ENCODE assay signal across 13 cellular contexts in genomic region chr2:189261431-189261841, GRCh38.
A peak's percentile ranks its signal among the peaks of the same experiment; 100 is the strongest.
DNase-seq lines count a peak whose midpoint lies in the region; ATAC-seq, FAIRE-seq and TF ChIP-seq lines count a peak whose summit lies in the region.
"Had no signal": no experiment of that assay in that cellular context is flagged by ENCODE, and none has a peak within 500 bp of the region (broad histone marks: within the 10 kb centered on the region; RNA-seq: fewer than 3 reads in every experiment).

No MANE protein-coding gene starts in this region.

- no peak overlapping the region for H2BK120ac ChIP-seq in mesenchymal stem cell (ENCODE audit: low read depth, low read length)

- in situ Hi-C loops in Panc1 (cut with HindIII; ENCODE audit: low pct_unique_long_range_greater_than_20kb, low sequenced_read_pairs), result no loop called here

- no peak overlapping the region for H2AFZ ChIP-seq in mesenchymal stem cell (ENCODE audit: low read depth, low read length)

- BruUV-seq in Panc1 (replicated peaks; lab: Mats Ljungman, UMichigan), result no TSS peak

- no peak overlapping the region for H3K18ac ChIP-seq in mesenchymal stem cell (ENCODE audit: low read depth in 1 of 2, low read length in 2 of 2)

- no peak overlapping the region for H4K8ac ChIP-seq in mesenchymal stem cell (ENCODE audit: low read length)

- peak overlapping the region; percentile 16 for H3K9ac ChIP-seq in mesenchymal stem cell (ENCODE audit: low read length)

- H3K36me3 ChIP-seq in Panc1 (ENCODE audit: control insufficient read depth, insufficient read depth, low read length), result no peaks in the 10 kb centered on the region
- no peaks in the 10 kb centered on the region for H3K36me3 ChIP-seq in mesenchymal stem cell (ENCODE audit: control insufficient read depth in 1 of 2, insufficient read depth in 2 of 2, low read depth in 1 of 2, low read length in 2 of 2)
- H3K36me3 ChIP-seq: MG63 had no signal

- POLR2A ChIA-PET in Panc1 (lab: Charles Lee), result no interaction called here

- no peaks in the 10 kb centered on the region for H3K79me1 ChIP-seq in mesenchymal stem cell (replicated peaks; ENCODE audit: low read length, poor library complexity, severe bottlenecking)

- H3K9me3 ChIP-seq in Panc1 (ENCODE audit: control insufficient read depth, insufficient read depth, low read depth, low read length), result no peaks in the 10 kb centered on the region
- no peaks in the 10 kb centered on the region for H3K9me3 ChIP-seq in mesenchymal stem cell (ENCODE audit: control insufficient read depth, low read length)

- H2BK5ac ChIP-seq in mesenchymal stem cell (ENCODE audit: low read depth, low read length, poor library complexity, severe bottlenecking), result no peak overlapping the region

- no peak overlapping the region for H3K23ac ChIP-seq in mesenchymal stem cell (ENCODE audit: low read length in 2 of 2)

- H3K4me1 ChIP-seq in Panc1 (ENCODE audit: control insufficient read depth, insufficient read depth, low read length) (no peaks in the 10 kb centered on the region), mesenchymal stem cell (ENCODE audit: control insufficient read depth, insufficient read depth, low read depth, low read length) (no peaks in the 10 kb centered on the region)

- no peak overlapping the region for H3K4me2 ChIP-seq in mesenchymal stem cell (ENCODE audit: low read length, poor library complexity, severe bottlenecking)

- H3K27ac ChIP-seq in Panc1 (ENCODE audit: low read length), result peak overlapping the region; percentile 62; the same call in 1 of the 2 replicates
- no peak overlapping the region for H3K27ac ChIP-seq in mesenchymal stem cell (ENCODE audit: low read length, poor library complexity, severe bottlenecking)
- H3K27ac ChIP-seq in substantia nigra (ENCODE audit: low read depth, low read length, poor library complexity, severe bottlenecking), result no peak overlapping the region

- H2BK15ac ChIP-seq in mesenchymal stem cell (ENCODE audit: low read depth, poor library complexity, severe bottlenecking), result no peak overlapping the region

- 33% methylated on average over 2 of the region's 2 CpGs for WGBS in mesenchymal stem cell

- H2BK12ac ChIP-seq in mesenchymal stem cell (ENCODE audit: low read length in 2 of 2), result no peak overlapping the region

- intact Hi-C loops in Panc1 (cut with micrococcal nuclease; ENCODE audit: unreplicated experiment), result no loop called here

- FAIRE-seq in GM19239 (lab: Jason Lieb, UNC), result no peak

- H3K4me3 ChIP-seq in Panc1 (ENCODE audit: low read depth in 2 of 2, low read length in 2 of 2) (no peak overlapping the region), mesenchymal stem cell (ENCODE audit: insufficient read depth in 1 of 2, low read depth in 1 of 2, low read length in 2 of 2) (no peak overlapping the region)
- H3K4me3 ChIP-seq: MG63 had no signal

- H3K14ac ChIP-seq in mesenchymal stem cell (ENCODE audit: low read length in 2 of 2), result no peak overlapping the region

- no peak overlapping the region for H4K91ac ChIP-seq in mesenchymal stem cell (ENCODE audit: low read length)

- no peak overlapping the region for H2AK5ac ChIP-seq in mesenchymal stem cell (ENCODE audit: low read length, severe bottlenecking)

- peak; percentile 51; the same call in 1 of the 2 replicates for ATAC-seq in Panc1

- H3K4ac ChIP-seq in mesenchymal stem cell (ENCODE audit: low read depth in 1 of 2, low read length in 2 of 2), result no peak overlapping the region

- H3K27me3 ChIP-seq in Panc1 (ENCODE audit: control insufficient read depth, insufficient read depth, low read length), result no peaks in the 10 kb centered on the region
- no peaks in the 10 kb centered on the region for H3K27me3 ChIP-seq in mesenchymal stem cell (ENCODE audit: control insufficient read depth in 1 of 2, insufficient read depth in 1 of 2, low read length in 2 of 2)
- H3K27me3 ChIP-seq: MG63 had no signal

- CTCF ChIA-PET in Panc1 (lab: Charles Lee), result no interaction called here

- no peak for TF ChIP-seq CTCF in Panc1 (IDR thresholded peaks at IDR 0.05)

- DNase-seq in Daoy (ENCODE audit: low read depth) (peak; percentile 49), Panc1 (ENCODE audit: low read depth, low spot score) (peak; percentile 28), dedifferentiated amniotic fluid mesenchymal stem cell (ENCODE audit: extremely low spot score) (peak; percentile 81), mesenchymal stem cell (no peak), GM19239 (ENCODE audit: insufficient read length, low spot score) (no peak), NCI-H2029 (lab: John Stamatoyannopoulos, UW) (no peak), substantia nigra (lab: John Stamatoyannopoulos, UW) (no peak), OCI-M1 (lab: John Stamatoyannopoulos, UW) (no peak)
- DNase-seq: activated CD4-positive, alpha-beta T cell treated with anti-CD3 and anti-CD28 coated beads, Interleukin-2, amount 10 ng/mL, durations not matched to agents 7 days and 5 days; activated naive CD4-positive, alpha-beta T cell treated with anti-CD3 and anti-CD28 coated beads, Interleukin-2, amount 50 U/mL, for 16 hours; MG63; natural killer cell; stimulated activated CD8-positive, alpha-beta memory T cell treated with anti-CD3 and anti-CD28 coated beads, Interleukin-4, amount 100 ng/mL, for 48 hours had no signal

Comparison
In these comparisons a context has a peak if more than half of its experiments do, and no peak if none do; other contexts are left out.
1. DNase-seq: peak in Daoy (single experiment), Panc1 (single experiment) and dedifferentiated amniotic fluid mesenchymal stem cell (single experiment); none in mesenchymal stem cell (single experiment), GM19239 (single experiment), NCI-H2029 (single experiment), substantia nigra (0 of 49) and OCI-M1 (single experiment).